In the genomic region with DNA sequence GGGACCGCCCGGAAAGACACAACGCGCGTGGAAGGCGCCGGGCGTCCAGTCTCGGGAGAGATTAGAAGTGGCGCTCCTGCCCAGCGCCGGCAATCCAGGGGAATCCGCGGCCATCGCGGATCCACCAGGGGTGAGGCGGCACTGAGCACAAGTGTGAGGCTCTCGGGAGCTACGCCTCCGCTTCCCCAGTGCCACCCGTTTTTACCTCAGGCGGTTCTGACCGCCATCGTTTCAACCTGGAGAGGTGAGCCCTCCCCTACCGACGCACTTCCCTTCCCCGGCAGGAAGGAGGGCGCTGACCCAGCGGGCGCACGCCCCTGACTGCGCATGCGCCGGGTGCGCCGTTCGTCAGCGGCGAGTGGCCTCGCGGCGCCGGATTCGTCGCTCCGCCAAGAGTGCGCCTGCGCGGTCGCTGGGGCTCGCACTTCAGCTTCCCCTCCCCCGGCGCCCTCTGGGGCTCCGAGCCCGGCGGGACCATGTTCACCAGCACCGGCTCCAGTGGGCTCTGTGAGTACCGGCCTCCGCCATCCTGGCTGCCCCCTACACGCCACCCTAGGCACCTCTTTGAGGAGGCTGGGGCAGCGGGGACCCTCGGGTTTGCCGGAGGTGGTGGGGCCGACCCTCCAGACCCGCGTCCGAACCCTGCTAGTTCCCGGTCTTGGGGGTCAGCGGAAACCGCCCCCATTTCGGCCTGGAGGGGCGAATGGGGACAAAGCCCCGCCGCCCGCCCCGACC, we compare ENCODE assay signal across 8 cellular contexts. TPM values are rescaled to one million over a fixed set of nuclear protein-coding genes. Genes with fewer than 3 reads are reported as not detected.
A peak's percentile ranks its signal among the peaks of the same experiment; 100 is the strongest.
DNase-seq lines count a peak whose midpoint lies in the region; ATAC-seq and TF ChIP-seq lines count a peak whose summit lies in the region.

A gene with protein sequence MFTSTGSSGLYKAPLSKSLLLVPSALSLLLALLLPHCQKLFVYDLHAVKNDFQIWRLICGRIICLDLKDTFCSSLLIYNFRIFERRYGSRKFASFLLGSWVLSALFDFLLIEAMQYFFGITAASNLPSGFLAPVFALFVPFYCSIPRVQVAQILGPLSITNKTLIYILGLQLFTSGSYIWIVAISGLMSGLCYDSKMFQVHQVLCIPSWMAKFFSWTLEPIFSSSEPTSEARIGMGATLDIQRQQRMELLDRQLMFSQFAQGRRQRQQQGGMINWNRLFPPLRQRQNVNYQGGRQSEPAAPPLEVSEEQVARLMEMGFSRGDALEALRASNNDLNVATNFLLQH (plus strand): TSS at position 422 of the 735 bp plus-strand sequence. CDS start 55 bp downstream, at position 477.

- peak within 1 kb of the TSS; percentile 94 for H3K27ac Mint-ChIP-seq in activated B cell treated with CpG ODN at 0.5 μM for 24 hours

- intact Hi-C loops in activated B cell treated with CpG ODN at 0.5 μM for 24 hours (cut with micrococcal nuclease), result loop anchor here (1.0 to 10.0 kb wide), 13 partner anchors 14 to 626 kb away; a partner anchor contains a TSS

- H3K27ac ChIP-seq in caudate nucleus (ENCODE audit: low read depth, low read length), result peak within 1 kb of the TSS; percentile 89

- ATAC-seq in GM18909 (IDR thresholded peaks at IDR 0.05; ENCODE audit: poor library complexity, unreplicated experiment) (peak; percentile 78), HG03175 (IDR thresholded peaks at IDR 0.05; ENCODE audit: unreplicated experiment) (peak; percentile 75), activated B cell treated with CpG ODN at 0.5 μM for 24 hours (ENCODE audit: low read depth) (peak; percentile 74)

- H3K27me3 Mint-ChIP-seq in activated B cell treated with CpG ODN at 0.5 μM for 24 hours, result no peaks in the 10 kb centered on the region

- peaks cover 59% of the 10 kb centered on the region for H3K4me1 Mint-ChIP-seq in activated B cell treated with CpG ODN at 0.5 μM for 24 hours

- no peak for TF ChIP-seq CTCF in activated B cell treated with CpG ODN at 0.5 μM for 24 hours (IDR thresholded peaks at IDR 0.05)

- DNase-seq in AG08396 (ENCODE audit: low spot score) (peak; percentile 100), NCI-H226 (peak; percentile 93), activated B cell treated with CpG ODN at 0.5 μM for 24 hours (peak; percentile 98), caudate nucleus (lab: John Stamatoyannopoulos, UW) (peak in 60 of 61 donors; percentile 21 to 96 (median 89)), iris pigment epithelial cell (ENCODE audit: low read depth) (peak; percentile 86)
- peak; percentile 96 for DNase-seq in stimulated activated CD4-positive, alpha-beta T cell treated with anti-CD3 and anti-CD28 coated beads, Interleukin-12 subunit alpha, Interleukin-12 subunit beta, amount 100 ng/mL, for 4 hours

- no peaks in the 10 kb centered on the region for H3K9me3 Mint-ChIP-seq in activated B cell treated with CpG ODN at 0.5 μM for 24 hours

- peak within 1 kb of the TSS; percentile 95 for H3K4me3 Mint-ChIP-seq in activated B cell treated with CpG ODN at 0.5 μM for 24 hours

- CTCF ChIA-PET in activated B cell treated with CpG ODN at 0.5 μM for 24 hours (lab: Charles Lee), result interaction anchor here (1.2 to 8.3 kb wide), 6 partner anchors 14 to 69 kb away, joined by 3 to 157 read pairs (median 16); a partner anchor contains a TSS

- POLR2A ChIA-PET in activated B cell treated with CpG ODN at 0.5 μM for 24 hours (lab: Charles Lee), result interaction anchor here (0.6 to 7.4 kb wide), 40 partner anchors 8 to 1410 kb away, joined by 3 to 128 read pairs (median 5); a partner anchor contains a TSS

- peaks cover 12% of the 10 kb centered on the region for H3K36me3 Mint-ChIP-seq in activated B cell treated with CpG ODN at 0.5 μM for 24 hours (ENCODE audit: low read depth)

RNA-seq across cellular contexts. Expression of the gene that starts here (rescaled TPM):
- 40.6 and 51.0 TPM in 2 replicates for total RNA-seq in activated B cell treated with CpG ODN at 0.5 μM for 24 hours

Comparison
In these comparisons a context has a peak if more than half of its experiments do, and no peak if none do; other contexts are left out.
1. Peak in every context shown above with its lines: DNase-seq, ATAC-seq and H3K27ac ChIP-seq.